32 cellular contexts compared by ENCODE assay signal in genomic region chr4:131113704-131114103, GRCh38.
A peak's percentile ranks its signal among the peaks of the same experiment; 100 is the strongest.
DNase-seq lines count a peak whose midpoint lies in the region; ATAC-seq, FAIRE-seq and TF ChIP-seq lines count a peak whose summit lies in the region.
"Had no signal": no experiment of that assay in that cellular context is flagged by ENCODE, and none has a peak within 500 bp of the region (broad histone marks: within the 10 kb centered on the region; RNA-seq: fewer than 3 reads in every experiment).

No MANE protein-coding gene starts in this region.

- TF ChIP-seq POLR2A in body of pancreas (IDR thresholded peaks at IDR 0.05), result no peak

- H3K27ac ChIP-seq in body of pancreas, result no peak overlapping the region
- H3K27ac ChIP-seq in pancreas, result no peak overlapping the region
- H3K27ac ChIP-seq: 22Rv1; A549; BLaER1; BLaER1 treated with 17β-estradiol and CSF1 and Interleukin-3, amounts not matched to agents 10 nM and 100 nM; C4-2B had no signal

- H3K9me3 ChIP-seq in body of pancreas (no peaks in the 10 kb centered on the region), pancreas (no peaks in the 10 kb centered on the region)
- H3K9me3 ChIP-seq: A549; BE2C; BLaER1; BLaER1 treated with 17β-estradiol and CSF1 and Interleukin-3, amounts not matched to agents 10 nM and 100 nM; Caco-2 had no signal

- H3K4me3 ChIP-seq in body of pancreas (no peak overlapping the region), pancreas (no peak overlapping the region)
- H3K4me3 ChIP-seq: A549; BLaER1; BLaER1 treated with 17β-estradiol and CSF1 and Interleukin-3, amounts not matched to agents 10 nM and 100 nM had no signal

- intact Hi-C loops in body of pancreas (cut with DNase I) (no loop called here), pancreas (cut with DNase I) (no loop called here)

- WGBS in body of pancreas, 2 donors, result 25 to 31% methylated on average over 2 of the region's 2 CpGs
- 27 to 34% methylated on average over 2 of the region's 2 CpGs for WGBS in pancreas, 2 donors

- DNase-seq in body of pancreas, result no peak
- DNase-seq in pancreas, result no peak
- no peak for DNase-seq in nucleus accumbens (lab: John Stamatoyannopoulos, UW)
- no peak for DNase-seq in NCI-H345 treated with DMSO at 0.1 percent for 48 hours (lab: John Stamatoyannopoulos, UW; ENCODE audit: unreplicated experiment)
- DNase-seq: 8988T; ACHN; AML-193; BE2C; C1 segment of cervical spinal cord; Caco-2; Calu3; CD4-positive, alpha-beta memory T cell; CD4-positive, alpha-beta T cell; CD4-positive, CD25-positive, alpha-beta regulatory T cell; CD8-positive, alpha-beta memory T cell; CD8-positive, alpha-beta T cell; COR-L47; DMS 273 treated with DMSO at 0.1 percent for 48 hours; DMS153; DMS53; DMS79; DMS79 treated with DMSO at 0.1 percent for 48 hours; DND-41; EL had no signal

- TF ChIP-seq CTCF in body of pancreas (IDR thresholded peaks at IDR 0.05) (no peak), pancreas (IDR thresholded peaks at IDR 0.05) (no peak)

- H3K27me3 ChIP-seq in body of pancreas (no peaks in the 10 kb centered on the region), pancreas (no peaks in the 10 kb centered on the region)
- H3K27me3 ChIP-seq: BE2C; BLaER1; BLaER1 treated with 17β-estradiol and CSF1 and Interleukin-3, amounts not matched to agents 10 nM and 100 nM had no signal

- H3K36me3 ChIP-seq in body of pancreas (replicated peaks in 1 of 2; ENCODE audit: insufficient read depth in 1 of 2, low read depth in 2 of 2) (no peaks in the 10 kb centered on the region), pancreas (no peaks in the 10 kb centered on the region)
- H3K36me3 ChIP-seq: BE2C; BLaER1; BLaER1 treated with 17β-estradiol and CSF1 and Interleukin-3, amounts not matched to agents 10 nM and 100 nM had no signal

- H3K4me1 ChIP-seq in body of pancreas, result peaks cover 24% of the 10 kb centered on the region
- H3K4me1 ChIP-seq in pancreas, result peaks cover 0 to 10% (median 0%) of the 10 kb centered on the region in 3 donors
- H3K4me1 ChIP-seq: A549, BE2C, Caco-2 had no signal

- ATAC-seq in body of pancreas (peak; percentile 53), pancreas (peak; percentile 76 to 86 (median 81)), GM21447 (IDR thresholded peaks at IDR 0.05; ENCODE audit: unreplicated experiment) (no peak)
- ATAC-seq: A549; CD8-positive, alpha-beta T cell had no signal

- peak; percentile 60 for FAIRE-seq in islet of Langerhans (lab: Jason Lieb, UNC)
- FAIRE-seq in pancreas (lab: Jason Lieb, UNC), result no peak
- FAIRE-seq: A549, D721Med had no signal
